Comparison of ENCODE assay signal across 20 cellular contexts in genomic region chr15:70280781-70281180, GRCh38.
"Had no signal": no experiment of that assay in that cellular context is flagged by ENCODE, and none has a peak within 500 bp of the region (broad histone marks: within the 10 kb centered on the region; RNA-seq: fewer than 3 reads in every experiment).

No MANE protein-coding gene starts in this region.

- H3K9me3 ChIP-seq: lower lobe of right lung, prostate gland, right atrium auricular region, testis, upper lobe of left lung had no signal

- H3K4me3 ChIP-seq: dorsolateral prefrontal cortex, lower lobe of right lung, prostate gland, right atrium auricular region, testis, upper lobe of left lung had no signal

- H3K36me3 ChIP-seq: lower lobe of right lung, prostate gland, right atrium auricular region, upper lobe of left lung had no signal

- H3K9me3 Mint-ChIP-seq: mesothelial cell of epicardium; T-helper 1 cell treated with Interleukin-12 subunit alpha and Interleukin-12 subunit beta and Interleukin-4 antibody, amounts not matched to agents 30 μg/mL and 1 μg/mL, for 36 hours had no signal

- H3K27ac ChIP-seq: dorsolateral prefrontal cortex, epithelial cell of prostate, lower lobe of right lung, prostate gland, right atrium auricular region, testis, upper lobe of left lung had no signal

- H3K27me3 ChIP-seq: right atrium auricular region, testis, upper lobe of left lung had no signal

- H3K4me3 Mint-ChIP-seq: activated naive CD8-positive, alpha-beta T cell treated with anti-CD3 and anti-CD28 coated beads, Interleukin-2, amount 50 U/mL, for 24 hours; brain; mesothelial cell of epicardium; T-helper 1 cell treated with Interleukin-12 subunit alpha and Interleukin-12 subunit beta and Interleukin-4 antibody, amounts not matched to agents 30 μg/mL and 1 μg/mL, for 36 hours had no signal

- DNase-seq: activated CD4-positive, alpha-beta T cell treated with anti-CD3 and anti-CD28 coated beads, Interleukin-2, amount 50 U/mL, for 1 hour; activated CD4-positive, CD25-positive, alpha-beta regulatory T cell treated with anti-CD3 and anti-CD28 coated beads, Interleukin-2, amount 50 U/mL, for 72 hours; activated naive CD4-positive, alpha-beta T cell treated with Interleukin-2 at 50 U/mL for 16 hours; activated naive CD8-positive, alpha-beta T cell treated with anti-CD3 and anti-CD28 coated beads, Interleukin-2, amount 50 U/mL, for 24 hours; anterior cingulate cortex; caudate nucleus; dorsolateral prefrontal cortex; foreskin fibroblast; glutamatergic neuron; hypothalamus; islet precursor cell; lower lobe of right lung; testis had no signal

- H3K36me3 Mint-ChIP-seq: brain, mesothelial cell of epicardium had no signal

- ATAC-seq: activated naive CD8-positive, alpha-beta T cell treated with anti-CD3 and anti-CD28 coated beads, Interleukin-2, amount 50 U/mL, for 24 hours; lower lobe of right lung had no signal

- H3K4me1 ChIP-seq: prostate gland, testis had no signal

- H3K27ac Mint-ChIP-seq: activated naive CD8-positive, alpha-beta T cell treated with anti-CD3 and anti-CD28 coated beads, Interleukin-2, amount 50 U/mL, for 24 hours; brain; mesothelial cell of epicardium; T-helper 1 cell treated with Interleukin-12 subunit alpha and Interleukin-12 subunit beta and Interleukin-4 antibody, amounts not matched to agents 30 μg/mL and 1 μg/mL, for 36 hours had no signal
